Comparison of ENCODE assay signal across 15 cellular contexts in the genomic region with DNA sequence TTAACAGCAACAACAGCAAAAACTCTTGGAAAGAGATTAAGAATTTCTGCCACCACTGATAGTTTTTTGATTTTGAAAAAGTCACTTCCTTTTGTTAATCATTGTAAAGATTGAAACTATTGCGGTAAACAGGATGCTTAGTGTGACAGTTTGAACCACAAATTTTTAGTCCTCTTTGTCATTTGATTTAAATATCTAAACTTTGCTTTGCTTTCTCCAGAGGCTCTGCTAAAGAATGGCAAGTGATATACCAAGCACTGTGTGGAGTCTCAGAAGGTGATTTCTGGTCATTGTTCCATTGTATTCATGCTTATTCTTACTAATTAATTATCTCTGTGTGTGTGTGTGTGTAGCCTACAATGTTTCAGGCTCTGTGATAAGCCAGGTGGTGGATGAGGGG.
A peak's percentile ranks its signal among the peaks of the same experiment; 100 is the strongest.
DNase-seq lines count a peak whose midpoint lies in the region; ATAC-seq and TF ChIP-seq lines count a peak whose summit lies in the region.
"Had no signal": no experiment of that assay in that cellular context is flagged by ENCODE, and none has a peak within 500 bp of the region (broad histone marks: within the 10 kb centered on the region; RNA-seq: fewer than 3 reads in every experiment).

No MANE protein-coding gene starts in this region.

- CTCF ChIA-PET in activated CD8-positive, alpha-beta T cell treated with anti-CD3 and anti-CD28 coated beads, Interleukin-2, amount 10 ng/mL, durations not matched to agents 7 days and 5 days (lab: Charles Lee), result no interaction called here
- CTCF ChIA-PET in activated CD8-positive, alpha-beta T cell treated with anti-CD3 and anti-CD28 coated beads for 36 hours (lab: Charles Lee), result no interaction called here

- H3K27me3 Mint-ChIP-seq in activated CD8-positive, alpha-beta T cell treated with anti-CD3 and anti-CD28 coated beads, Interleukin-2, amount 10 ng/mL, durations not matched to agents 7 days and 5 days (ENCODE audit: low read depth), result no peaks in the 10 kb centered on the region
- H3K27me3 Mint-ChIP-seq in activated CD8-positive, alpha-beta T cell treated with anti-CD3 and anti-CD28 coated beads for 36 hours, result no peaks in the 10 kb centered on the region
- H3K27me3 Mint-ChIP-seq in neural progenitor cell (ENCODE audit: insufficient read depth, low read depth), result no peaks in the 10 kb centered on the region
- H3K27me3 Mint-ChIP-seq: type B pancreatic cell had no signal

- H3K4me1 Mint-ChIP-seq in activated CD8-positive, alpha-beta T cell treated with anti-CD3 and anti-CD28 coated beads, Interleukin-2, amount 10 ng/mL, durations not matched to agents 7 days and 5 days (ENCODE audit: low read depth), result peaks cover 11% of the 10 kb centered on the region
- peaks cover 3% of the 10 kb centered on the region for H3K4me1 Mint-ChIP-seq in activated CD8-positive, alpha-beta T cell treated with anti-CD3 and anti-CD28 coated beads for 36 hours (ENCODE audit: low read depth)
- H3K4me1 Mint-ChIP-seq in neural progenitor cell, result no peaks in the 10 kb centered on the region

- intact Hi-C loops in activated CD8-positive, alpha-beta T cell treated with anti-CD3 and anti-CD28 coated beads for 36 hours (cut with micrococcal nuclease), result no loop called here

- H3K4me3 Mint-ChIP-seq in activated CD8-positive, alpha-beta T cell treated with anti-CD3 and anti-CD28 coated beads, Interleukin-2, amount 10 ng/mL, durations not matched to agents 7 days and 5 days, result no peak overlapping the region
- no peak overlapping the region for H3K4me3 Mint-ChIP-seq in activated CD8-positive, alpha-beta T cell treated with anti-CD3 and anti-CD28 coated beads for 36 hours
- H3K4me3 Mint-ChIP-seq in neural progenitor cell, result no peak overlapping the region
- H3K4me3 Mint-ChIP-seq: type B pancreatic cell had no signal

- peak overlapping the region; percentile 26 for H2AFZ ChIP-seq in neural progenitor cell (replicated peaks)

- no peaks in the 10 kb centered on the region for H3K9me3 Mint-ChIP-seq in activated CD8-positive, alpha-beta T cell treated with anti-CD3 and anti-CD28 coated beads, Interleukin-2, amount 10 ng/mL, durations not matched to agents 7 days and 5 days (ENCODE audit: insufficient read depth)
- peaks cover 8% of the 10 kb centered on the region for H3K9me3 Mint-ChIP-seq in activated CD8-positive, alpha-beta T cell treated with anti-CD3 and anti-CD28 coated beads for 36 hours
- H3K9me3 Mint-ChIP-seq in neural progenitor cell, result peaks cover 16% of the 10 kb centered on the region

- no peaks in the 10 kb centered on the region for H4K20me1 ChIP-seq in neural progenitor cell (ENCODE audit: low read depth)

- no peaks in the 10 kb centered on the region for H3K27me3 ChIP-seq in neural progenitor cell
- H3K27me3 ChIP-seq: brain microvascular endothelial cell, heart right ventricle had no signal

- H3K4me3 ChIP-seq in neural progenitor cell, result no peak overlapping the region
- H3K4me3 ChIP-seq: heart right ventricle, K562 had no signal

- no peak overlapping the region for H3K9ac ChIP-seq in neural progenitor cell

- H3K9me3 ChIP-seq in neural progenitor cell (ENCODE audit: low read depth), result no peaks in the 10 kb centered on the region

- DNase-seq in activated CD8-positive, alpha-beta T cell treated with anti-CD3 and anti-CD28 coated beads, Interleukin-2, amount 10 ng/mL, durations not matched to agents 7 days and 5 days, result no peak
- no peak for DNase-seq in activated CD8-positive, alpha-beta T cell treated with anti-CD3 and anti-CD28 coated beads for 36 hours
- DNase-seq in neural progenitor cell (ENCODE audit: low spot score) (no peak), LoVo (ENCODE audit: low spot score) (no peak), COR-L47 (lab: John Stamatoyannopoulos, UW) (no peak), NK-92 (lab: John Stamatoyannopoulos, UW; ENCODE audit: unreplicated experiment) (no peak)
- DNase-seq: brain microvascular endothelial cell, DMS79 treated with DMSO at 0.1 percent for 48 hours, heart right ventricle, NCI-H1930, SIG-M5 had no signal

- H3K79me2 ChIP-seq in neural progenitor cell (ENCODE audit: low read depth), result no peaks in the 10 kb centered on the region

- H3K27ac Mint-ChIP-seq in activated CD8-positive, alpha-beta T cell treated with anti-CD3 and anti-CD28 coated beads, Interleukin-2, amount 10 ng/mL, durations not matched to agents 7 days and 5 days, result peak overlapping the region; percentile 75
- no peak overlapping the region for H3K27ac Mint-ChIP-seq in activated CD8-positive, alpha-beta T cell treated with anti-CD3 and anti-CD28 coated beads for 36 hours
- no peak overlapping the region for H3K27ac Mint-ChIP-seq in neural progenitor cell
- H3K27ac Mint-ChIP-seq: type B pancreatic cell had no signal

- peaks cover 15% of the 10 kb centered on the region for H3K4me1 ChIP-seq in neural progenitor cell
- H3K4me1 ChIP-seq: heart right ventricle had no signal

- H3K27ac ChIP-seq in neural progenitor cell, result no peak overlapping the region
- H3K27ac ChIP-seq: brain microvascular endothelial cell, heart right ventricle had no signal

- no peaks in the 10 kb centered on the region for H3K36me3 Mint-ChIP-seq in activated CD8-positive, alpha-beta T cell treated with anti-CD3 and anti-CD28 coated beads, Interleukin-2, amount 10 ng/mL, durations not matched to agents 7 days and 5 days (ENCODE audit: low read depth)
- H3K36me3 Mint-ChIP-seq in activated CD8-positive, alpha-beta T cell treated with anti-CD3 and anti-CD28 coated beads for 36 hours (ENCODE audit: low read depth), result no peaks in the 10 kb centered on the region
- H3K36me3 Mint-ChIP-seq in neural progenitor cell, result peaks cover 10% of the 10 kb centered on the region
- H3K36me3 Mint-ChIP-seq: type B pancreatic cell had no signal

- POLR2A ChIA-PET in activated CD8-positive, alpha-beta T cell treated with anti-CD3 and anti-CD28 coated beads, Interleukin-2, amount 10 ng/mL, durations not matched to agents 7 days and 5 days (lab: Charles Lee), result no interaction called here
- POLR2A ChIA-PET in activated CD8-positive, alpha-beta T cell treated with anti-CD3 and anti-CD28 coated beads for 36 hours (lab: Charles Lee), result no interaction called here

- no peaks in the 10 kb centered on the region for H3K36me3 ChIP-seq in neural progenitor cell
- H3K36me3 ChIP-seq: brain microvascular endothelial cell, heart right ventricle had no signal

- ATAC-seq in activated CD8-positive, alpha-beta T cell treated with anti-CD3 and anti-CD28 coated beads, Interleukin-2, amount 10 ng/mL, durations not matched to agents 7 days and 5 days, result no peak
- no peak for ATAC-seq in activated CD8-positive, alpha-beta T cell treated with anti-CD3 and anti-CD28 coated beads for 36 hours
- peak; percentile 65 for ATAC-seq in GM21529 (IDR thresholded peaks at IDR 0.05; ENCODE audit: unreplicated experiment)
- peak; percentile 88 for ATAC-seq in HG03175 (IDR thresholded peaks at IDR 0.05; ENCODE audit: unreplicated experiment)
- ATAC-seq: heart right ventricle, K562 had no signal

- no peak for TF ChIP-seq CTCF in activated CD8-positive, alpha-beta T cell treated with anti-CD3 and anti-CD28 coated beads for 36 hours (IDR thresholded peaks at IDR 0.05)
- no peak for TF ChIP-seq CTCF in neural progenitor cell (IDR thresholded peaks at IDR 0.05)

- H3K4me2 ChIP-seq in neural progenitor cell, result peak overlapping the region; percentile 14

- no peaks in the 10 kb centered on the region for H3F3A ChIP-seq in neural progenitor cell (ENCODE audit: low read depth)

Comparison
In these comparisons a context has a peak if more than half of its experiments do, and no peak if none do; other contexts are left out.
1. ATAC-seq: peak in GM21529 (single experiment) and HG03175 (single experiment); none in activated CD8-positive, alpha-beta T cell treated with anti-CD3 and anti-CD28 coated beads, Interleukin-2, amount 10 ng/mL, durations not matched to agents 7 days and 5 days (single experiment) and activated CD8-positive, alpha-beta T cell treated with anti-CD3 and anti-CD28 coated beads for 36 hours (single experiment).